In genomic region chr6:118509009-118509617, GRCh38 we compare ENCODE assay signal across 8 cellular contexts. TPM values are rescaled to one million over a fixed set of nuclear protein-coding genes. Genes with fewer than 3 reads are reported as not detected.
DNase-seq lines count a peak whose midpoint lies in the region; ATAC-seq, FAIRE-seq and TF ChIP-seq lines count a peak whose summit lies in the region.
"Had no signal": no experiment of that assay in that cellular context is flagged by ENCODE, and none has a peak within 500 bp of the region (broad histone marks: within the 10 kb centered on the region; RNA-seq: fewer than 3 reads in every experiment).

No MANE protein-coding gene starts in this region.

- no peak overlapping the region for H3K9ac ChIP-seq in keratinocyte (ENCODE audit: control insufficient read depth, extremely low read depth, insufficient read depth, low read length)

- dilution Hi-C loops in keratinocyte (cut with MboI; ENCODE audit: extremely low pct_ligation_motif_present, low sequenced_read_pairs), result no loop called here

- H4K20me1 ChIP-seq in keratinocyte (ENCODE audit: control insufficient read depth, extremely low read depth, insufficient read depth, low read length), result no peaks in the 10 kb centered on the region

- DNase-seq in EH (ENCODE audit: low read depth), result peak; percentile 34
- peak; percentile 31 to 42 for DNase-seq in Kasumi-1 (lab: John Stamatoyannopoulos, UW)
- no peak for DNase-seq in keratinocyte (ENCODE audit: low read depth, low spot score)
- no peak for DNase-seq in stimulated activated CD4-positive, alpha-beta T cell treated with anti-CD3 and anti-CD28 coated beads, Interleukin-12 subunit alpha, Interleukin-12 subunit beta, amount 100 ng/mL, for 4 hours

- no peaks in the 10 kb centered on the region for H3K36me3 ChIP-seq in keratinocyte (ENCODE audit: control insufficient read depth in 2 of 2, extremely low read depth in 1 of 2, insufficient read depth in 2 of 2, low read length in 2 of 2)

- FAIRE-seq in keratinocyte (lab: Jason Lieb, UNC), result no peak

- H3K9me3 ChIP-seq in keratinocyte (ENCODE audit: control insufficient read depth, low read depth, low read length), result no peaks in the 10 kb centered on the region

- no peaks in the 10 kb centered on the region for H3K27me3 ChIP-seq in keratinocyte (ENCODE audit: control insufficient read depth, extremely low read depth, insufficient read depth, low read length)

- H3K4me3 ChIP-seq in keratinocyte (ENCODE audit: control insufficient read depth in 2 of 3, extremely low read depth in 1 of 3, insufficient read depth in 2 of 3, low read depth in 1 of 3, low read length in 3 of 3), result no peak overlapping the region
- H3K4me3 ChIP-seq: skin epidermis had no signal

- TF ChIP-seq CTCF in VCaP (conservative IDR thresholded peaks at IDR 0.05), result peak; percentile 94
- peak; percentile 40 to 46 (median 41) for TF ChIP-seq CTCF in keratinocyte (optimal IDR thresholded peaks at IDR 0.05 in 1 of 3, IDR thresholded peaks at IDR 0.05 in 1 of 3, conservative IDR thresholded peaks at IDR 0.05 in 1 of 3; ENCODE audit: extremely low read depth in 1 of 3, insufficient read depth in 2 of 3, low read length in 3 of 3)

- no peak overlapping the region for H2AFZ ChIP-seq in keratinocyte (ENCODE audit: control insufficient read depth, low read length)

- ATAC-seq in GM19395 (IDR thresholded peaks at IDR 0.05; ENCODE audit: unreplicated experiment) (no peak), GM18907 (IDR thresholded peaks at IDR 0.05; ENCODE audit: unreplicated experiment) (no peak)

- H3K4me1 ChIP-seq in keratinocyte (ENCODE audit: control insufficient read depth, extremely low read depth, insufficient read depth, low read length), result no peaks in the 10 kb centered on the region

- H3K79me2 ChIP-seq in keratinocyte (ENCODE audit: control insufficient read depth, insufficient read depth, low read length), result no peaks in the 10 kb centered on the region

- H3K4me2 ChIP-seq in keratinocyte (ENCODE audit: control insufficient read depth, extremely low read depth, insufficient read depth, low read depth, low read length), result no peak overlapping the region

- no peaks in the 10 kb centered on the region for H3K9me1 ChIP-seq in keratinocyte (ENCODE audit: control insufficient read depth, extremely low read depth, insufficient read depth, low read length)

- H3K27ac ChIP-seq in VCaP (no peak overlapping the region), keratinocyte (ENCODE audit: control insufficient read depth, insufficient read depth, low read length) (no peak overlapping the region)
- H3K27ac ChIP-seq: skin epidermis had no signal

RNA-seq across cellular contexts. Expression of gene PLN, which starts 39.0 kb away (rescaled TPM):
- polyA plus RNA-seq in keratinocyte, result not detected in 3 replicates
- not detected for polyA plus RNA-seq in keratinocyte (2011; ENCODE audit: low read depth)
- polyA plus RNA-seq in keratinocyte (2011; cell fraction: cytosol; rRNA removed), result not detected in 2 replicates
- not detected in 2 replicates for polyA plus RNA-seq in keratinocyte (2011; cell fraction: nucleus; rRNA removed)
- polyA plus RNA-seq in keratinocyte (2012; ENCODE audit: low replicate concordance), result not detected in 2 replicates
- not detected in 3 replicates for polyA minus RNA-seq in keratinocyte
- polyA minus RNA-seq in keratinocyte (2011; cell fraction: cytosol; rRNA and poly(A)+ RNA removed), result not detected
- not detected in 2 replicates for polyA minus RNA-seq in keratinocyte (2011; cell fraction: nucleus; rRNA and poly(A)+ RNA removed)

Comparison
In these comparisons a context has a peak if more than half of its experiments do, and no peak if none do; other contexts are left out.
1. DNase-seq: peak in EH (single experiment) and Kasumi-1 (2 of 2); none in keratinocyte (single experiment) and stimulated activated CD4-positive, alpha-beta T cell treated with anti-CD3 and anti-CD28 coated beads, Interleukin-12 subunit alpha, Interleukin-12 subunit beta, amount 100 ng/mL, for 4 hours (single experiment).